Comparison of ENCODE assay signal across 8 cellular contexts in the genomic region with DNA sequence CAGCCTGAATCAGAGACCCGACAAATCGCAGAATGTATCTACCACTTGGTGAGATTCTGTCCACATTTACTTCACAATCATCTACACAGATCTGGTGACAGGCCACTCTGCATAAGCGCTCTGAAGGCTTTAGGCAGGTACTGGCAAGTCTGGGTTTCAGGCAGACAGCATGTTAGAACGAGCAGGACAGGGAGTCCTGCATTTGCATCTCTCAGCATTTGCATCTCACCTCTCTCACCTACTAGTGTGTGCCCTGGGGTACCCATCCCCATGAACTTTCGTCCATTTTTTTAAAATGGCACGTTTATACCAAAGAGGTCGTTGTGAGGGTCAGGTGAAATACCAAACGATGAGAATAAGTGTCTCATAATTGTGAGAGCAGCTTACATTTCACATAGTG.
DNase-seq lines count a peak whose midpoint lies in the region; ATAC-seq and TF ChIP-seq lines count a peak whose summit lies in the region.
"Not testable (repeated sequence)": the region's sequence is repeated elsewhere in the genome, so short reads cannot be mapped to it uniquely, and the experiment has no call there.

No MANE protein-coding gene starts in this region.

- POLR2A ChIA-PET in A673 (lab: Charles Lee; ENCODE audit: low non-redundant PET), result not testable (repeated sequence)

- intact Hi-C loops in A673 (cut with micrococcal nuclease; ENCODE audit: unreplicated experiment); activated CD4-positive, alpha-beta T cell treated with anti-CD3 and anti-CD28 coated beads, Interleukin-2, amount 10 ng/mL, durations not matched to agents 24 days and 14 days (cut with micrococcal nuclease); dendritic cell treated with granulocyte-macrophage colony-stimulating factor and Interleukin-4, amounts not matched to agents 40 ng/mL and 50 ng/mL, for 4 days (cut with micrococcal nuclease); prostate gland (cut with DNase I): not testable (repeated sequence)

- ATAC-seq in GM18870 (IDR thresholded peaks at IDR 0.05; ENCODE audit: unreplicated experiment) (peak; percentile 32), HG02678 (IDR thresholded peaks at IDR 0.05; ENCODE audit: unreplicated experiment) (peak; percentile 31)

- not testable (repeated sequence) for H3K9me3 ChIP-seq in A673 (ENCODE audit: low read depth, low read length, poor library complexity, severe bottlenecking); prostate gland

- not testable (repeated sequence) for H3K36me3 Mint-ChIP-seq in activated CD4-positive, alpha-beta T cell treated with anti-CD3 and anti-CD28 coated beads, Interleukin-2, amount 10 ng/mL, durations not matched to agents 24 days and 14 days (ENCODE audit: low read depth); dendritic cell treated with granulocyte-macrophage colony-stimulating factor and Interleukin-4, amounts not matched to agents 40 ng/mL and 50 ng/mL, for 4 days (ENCODE audit: low read depth)

- not testable (repeated sequence) for H3K27me3 ChIP-seq in A673 (replicated peaks; ENCODE audit: insufficient read depth, low read depth, low read length, poor library complexity); prostate gland (replicated peaks; ENCODE audit: insufficient read depth)

- not testable (repeated sequence) for DNase-seq in A673 (ENCODE audit: low spot score); prostate gland (ENCODE audit: low spot score)
- DNase-seq in KBM-7 (peak; percentile 8), inferior parietal cortex (ENCODE audit: extremely low spot score) (peak; percentile 9)
- DNase-seq in activated CD4-positive, alpha-beta T cell treated with anti-CD3 and anti-CD28 coated beads, Interleukin-2, amount 10 ng/mL, durations not matched to agents 24 days and 14 days, result peak; percentile 59

- H3K4me3 ChIP-seq in A673 (ENCODE audit: low read depth, low read length, poor library complexity, severe bottlenecking) (peak overlapping the region; percentile 45), prostate gland (peak overlapping the region; percentile 37 to 39)

- WGBS in prostate gland, result 10% methylated on average over 6 of the region's 8 CpGs

- CTCF ChIA-PET in A673 (lab: Charles Lee), result not testable (repeated sequence)

- not testable (repeated sequence) for TF ChIP-seq CTCF in A673 (conservative IDR thresholded peaks at IDR 0.05; ENCODE audit: low read depth, low read length); prostate gland (IDR thresholded peaks at IDR 0.05)

- not testable (repeated sequence) for H3K4me1 ChIP-seq in A673 (ENCODE audit: insufficient read depth, low read length, poor library complexity, severe bottlenecking); prostate gland (replicated peaks)

- H3K27ac ChIP-seq in A673 (ENCODE audit: low read depth, low read length, poor library complexity, severe bottlenecking); prostate gland: not testable (repeated sequence)

- H3K27ac Mint-ChIP-seq in activated CD4-positive, alpha-beta T cell treated with anti-CD3 and anti-CD28 coated beads, Interleukin-2, amount 10 ng/mL, durations not matched to agents 24 days and 14 days; dendritic cell treated with granulocyte-macrophage colony-stimulating factor and Interleukin-4, amounts not matched to agents 40 ng/mL and 50 ng/mL, for 4 days: not testable (repeated sequence)

- TF ChIP-seq POLR2A in prostate gland (IDR thresholded peaks at IDR 0.05), result not testable (repeated sequence)

- not testable (repeated sequence) for H3K36me3 ChIP-seq in A673 (ENCODE audit: insufficient read depth, low read length, poor library complexity, severe bottlenecking); prostate gland

- BruUV-seq in A673 (replicated peaks; lab: Mats Ljungman, UMichigan), result TSS peak; percentile 40

- in situ Hi-C loops in KBM-7 (cut with MboI; ENCODE audit: low pct_unique_long_range_greater_than_20kb, low sequenced_read_pairs), result not testable (repeated sequence)

- H3K4me1 Mint-ChIP-seq in activated CD4-positive, alpha-beta T cell treated with anti-CD3 and anti-CD28 coated beads, Interleukin-2, amount 10 ng/mL, durations not matched to agents 24 days and 14 days; dendritic cell treated with granulocyte-macrophage colony-stimulating factor and Interleukin-4, amounts not matched to agents 40 ng/mL and 50 ng/mL, for 4 days (ENCODE audit: low read depth): not testable (repeated sequence)

- not testable (repeated sequence) for H3K27me3 Mint-ChIP-seq in activated CD4-positive, alpha-beta T cell treated with anti-CD3 and anti-CD28 coated beads, Interleukin-2, amount 10 ng/mL, durations not matched to agents 24 days and 14 days; dendritic cell treated with granulocyte-macrophage colony-stimulating factor and Interleukin-4, amounts not matched to agents 40 ng/mL and 50 ng/mL, for 4 days

- H3K9me3 Mint-ChIP-seq in activated CD4-positive, alpha-beta T cell treated with anti-CD3 and anti-CD28 coated beads, Interleukin-2, amount 10 ng/mL, durations not matched to agents 24 days and 14 days, result not testable (repeated sequence)
- peaks cover 11% of the 10 kb centered on the region for H3K9me3 Mint-ChIP-seq in dendritic cell treated with granulocyte-macrophage colony-stimulating factor and Interleukin-4, amounts not matched to agents 40 ng/mL and 50 ng/mL, for 4 days

- H3K4me3 Mint-ChIP-seq in activated CD4-positive, alpha-beta T cell treated with anti-CD3 and anti-CD28 coated beads, Interleukin-2, amount 10 ng/mL, durations not matched to agents 24 days and 14 days, result peak overlapping the region; percentile 91
- H3K4me3 Mint-ChIP-seq in dendritic cell treated with granulocyte-macrophage colony-stimulating factor and Interleukin-4, amounts not matched to agents 40 ng/mL and 50 ng/mL, for 4 days, result peak overlapping the region; percentile 85
